Comparison of ENCODE assay signal across 12 cellular contexts in the genomic region with DNA sequence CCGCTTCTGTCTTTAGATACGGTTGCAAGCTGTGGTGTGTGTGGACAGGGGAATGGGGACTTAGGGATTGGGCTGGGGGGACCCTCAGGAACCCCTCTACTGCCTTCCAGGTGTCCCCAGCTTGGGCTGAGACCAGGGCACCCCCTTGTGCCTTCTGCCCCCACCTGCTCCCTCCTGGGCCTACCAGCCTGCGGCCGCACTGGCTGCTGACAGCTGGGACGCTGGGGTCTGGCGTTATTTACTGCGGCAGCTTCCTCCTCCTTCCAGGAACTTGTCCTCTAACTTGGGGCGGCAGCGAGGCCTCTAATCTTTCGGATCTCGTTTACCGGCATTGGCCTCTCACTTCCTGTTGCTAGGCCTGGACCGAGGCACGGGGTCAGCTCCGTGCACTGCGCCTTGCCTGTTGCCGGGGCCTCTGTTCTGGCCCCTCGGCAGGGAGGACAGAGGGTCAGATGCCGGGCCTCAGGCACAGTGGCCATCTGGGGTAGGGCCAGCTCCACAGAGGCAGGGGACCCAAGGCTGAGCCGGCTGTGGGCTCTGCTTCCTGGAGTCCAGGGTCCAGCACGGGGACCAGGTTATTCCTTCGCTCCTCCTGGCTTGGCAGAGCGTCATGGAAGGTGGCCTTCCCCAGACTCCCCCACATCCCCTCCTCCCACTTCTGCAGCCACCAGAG. TPM values are rescaled to one million over a fixed set of nuclear protein-coding genes. Genes with fewer than 3 reads are reported as not detected.
DNase-seq lines count a peak whose midpoint lies in the region; ATAC-seq and TF ChIP-seq lines count a peak whose summit lies in the region.
"Had no signal": no experiment of that assay in that cellular context is flagged by ENCODE, and none has a peak within 500 bp of the region (broad histone marks: within the 10 kb centered on the region; RNA-seq: fewer than 3 reads in every experiment).

No MANE protein-coding gene starts in this region.

- peak overlapping the region in 2 of 4 donors; percentile 76 to 77 for H3K4me3 Mint-ChIP-seq in CD4-positive, CD25-positive, alpha-beta regulatory T cell
- H3K4me3 Mint-ChIP-seq in naive thymus-derived CD4-positive, alpha-beta T cell: peak overlapping the region in 9 of 10 donors; percentile 12 to 74 (median 64)
- peak overlapping the region in 1 of 5 donors; percentile 17 for H3K4me3 Mint-ChIP-seq in immature natural killer cell
- H3K4me3 Mint-ChIP-seq in activated CD8-positive, alpha-beta memory T cell treated with anti-CD3 and anti-CD28 coated beads, Interleukin-2, amount 10 ng/mL, durations not matched to agents 7 days and 5 days: no peak overlapping the region
- H3K4me3 Mint-ChIP-seq: activated T-cell treated with anti-CD3 and anti-CD28 coated beads, Interleukin-2, amount 50 U/mL, for 4 hours had no signal

- H3K27ac Mint-ChIP-seq in CD4-positive, CD25-positive, alpha-beta regulatory T cell: peak overlapping the region; percentile 86 to 95 (median 91)
- H3K27ac Mint-ChIP-seq in naive thymus-derived CD4-positive, alpha-beta T cell: peak overlapping the region; percentile 85 to 95 (median 92)
- no peak overlapping the region for H3K27ac Mint-ChIP-seq in immature natural killer cell
- no peak overlapping the region for H3K27ac Mint-ChIP-seq in activated CD8-positive, alpha-beta memory T cell treated with anti-CD3 and anti-CD28 coated beads, Interleukin-2, amount 10 ng/mL, durations not matched to agents 7 days and 5 days

- intact Hi-C loops in naive thymus-derived CD4-positive, alpha-beta T cell (cut with micrococcal nuclease): no loop called here

- peak in 1 of 3 donors; percentile 71 for DNase-seq in CD4-positive, CD25-positive, alpha-beta regulatory T cell
- DNase-seq in ecto neural progenitor cell (ENCODE audit: low spot score) (peak; percentile 60), GOT3 (lab: John Stamatoyannopoulos, UW) (no peak), immature natural killer cell (no peak)
- peak in 1 of 9 donors; percentile 49 for DNase-seq in naive thymus-derived CD4-positive, alpha-beta T cell
- no peak for DNase-seq in activated CD8-positive, alpha-beta memory T cell treated with anti-CD3 and anti-CD28 coated beads, Interleukin-2, amount 10 ng/mL, durations not matched to agents 7 days and 5 days
- DNase-seq: activated T-cell treated with anti-CD3 and anti-CD28 coated beads, Interleukin-2, amount 50 U/mL, for 4 hours; NCI-H774 had no signal

- CTCF ChIA-PET in naive thymus-derived CD4-positive, alpha-beta T cell (lab: Charles Lee): interaction anchor here (0.5 to 3.6 kb wide), 3 partner anchors 12 to 178 kb away, joined by 3 to 32 read pairs (median 3); no protein-coding TSS in a partner anchor
- CTCF ChIA-PET in activated CD8-positive, alpha-beta memory T cell treated with anti-CD3 and anti-CD28 coated beads, Interleukin-2, amount 10 ng/mL, durations not matched to agents 7 days and 5 days (lab: Charles Lee): interaction anchor here (1.4 to 1.8 kb wide), 3 partner anchors 8 to 11 kb away, joined by 4 to 5 read pairs (median 5); no protein-coding TSS in a partner anchor

- H3K36me3 Mint-ChIP-seq in CD4-positive, CD25-positive, alpha-beta regulatory T cell: no peaks in the 10 kb centered on the region
- H3K36me3 Mint-ChIP-seq in naive thymus-derived CD4-positive, alpha-beta T cell: peaks cover 0 to 1% (median 0%) of the 10 kb centered on the region in 5 donors
- no peaks in the 10 kb centered on the region for H3K36me3 Mint-ChIP-seq in immature natural killer cell
- H3K36me3 Mint-ChIP-seq in activated CD8-positive, alpha-beta memory T cell treated with anti-CD3 and anti-CD28 coated beads, Interleukin-2, amount 10 ng/mL, durations not matched to agents 7 days and 5 days: no peaks in the 10 kb centered on the region

- H3K27me3 Mint-ChIP-seq in CD4-positive, CD25-positive, alpha-beta regulatory T cell: no peaks in the 10 kb centered on the region
- H3K27me3 Mint-ChIP-seq in naive thymus-derived CD4-positive, alpha-beta T cell: no peaks in the 10 kb centered on the region
- H3K27me3 Mint-ChIP-seq in immature natural killer cell (ENCODE audit: low read depth in 3 of 3): peaks cover 0 to 9% (median 2%) of the 10 kb centered on the region in 3 donors
- no peaks in the 10 kb centered on the region for H3K27me3 Mint-ChIP-seq in activated CD8-positive, alpha-beta memory T cell treated with anti-CD3 and anti-CD28 coated beads, Interleukin-2, amount 10 ng/mL, durations not matched to agents 7 days and 5 days

- H3K4me3 ChIP-seq in CD4-positive, CD25-positive, alpha-beta regulatory T cell (ENCODE audit: low read depth, low read length): no peak overlapping the region
- no peak overlapping the region for H3K4me3 ChIP-seq in OCI-LY3 (ENCODE audit: low read length)
- no peak overlapping the region for H3K4me3 ChIP-seq in naive thymus-derived CD4-positive, alpha-beta T cell (ENCODE audit: low read length)

- no peaks in the 10 kb centered on the region for H3K9me3 Mint-ChIP-seq in CD4-positive, CD25-positive, alpha-beta regulatory T cell
- H3K9me3 Mint-ChIP-seq in naive thymus-derived CD4-positive, alpha-beta T cell: peaks cover 0 to 1% (median 0%) of the 10 kb centered on the region in 11 donors
- H3K9me3 Mint-ChIP-seq in immature natural killer cell: no peaks in the 10 kb centered on the region
- no peaks in the 10 kb centered on the region for H3K9me3 Mint-ChIP-seq in activated CD8-positive, alpha-beta memory T cell treated with anti-CD3 and anti-CD28 coated beads, Interleukin-2, amount 10 ng/mL, durations not matched to agents 7 days and 5 days (ENCODE audit: low read depth)
- H3K9me3 Mint-ChIP-seq: activated T-cell treated with anti-CD3 and anti-CD28 coated beads, Interleukin-2, amount 50 U/mL, for 4 hours had no signal

- no peak for TF ChIP-seq CTCF in OCI-LY3 (IDR thresholded peaks at IDR 0.05; ENCODE audit: low read depth, low read length)

- peak overlapping the region; percentile 9; the same call in 1 of the 2 replicates for H3K9ac ChIP-seq in OCI-LY3 (ENCODE audit: low read length)

- no peaks in the 10 kb centered on the region for H4K20me1 ChIP-seq in OCI-LY3 (ENCODE audit: insufficient read depth, low read length)

- H3K36me3 ChIP-seq in CD4-positive, CD25-positive, alpha-beta regulatory T cell (ENCODE audit: control insufficient read depth, insufficient read depth, low read length): no peaks in the 10 kb centered on the region
- H3K36me3 ChIP-seq in OCI-LY3 (replicated peaks; ENCODE audit: low read depth, low read length): no peaks in the 10 kb centered on the region
- no peaks in the 10 kb centered on the region for H3K36me3 ChIP-seq in naive thymus-derived CD4-positive, alpha-beta T cell (ENCODE audit: control insufficient read depth in 2 of 3, insufficient read depth in 3 of 3, low read length in 3 of 3)

- no peaks in the 10 kb centered on the region for H3K27me3 ChIP-seq in CD4-positive, CD25-positive, alpha-beta regulatory T cell (ENCODE audit: control insufficient read depth, insufficient read depth, low read length)
- H3K27me3 ChIP-seq in OCI-LY3 (ENCODE audit: low read depth, low read length): peaks cover 3% of the 10 kb centered on the region; the same call in 1 of the 2 replicates
- no peaks in the 10 kb centered on the region for H3K27me3 ChIP-seq in naive thymus-derived CD4-positive, alpha-beta T cell (ENCODE audit: control insufficient read depth in 2 of 2, insufficient read depth in 2 of 2, low read length in 2 of 2)

- H3K9me3 ChIP-seq in CD4-positive, CD25-positive, alpha-beta regulatory T cell (ENCODE audit: control insufficient read depth in 2 of 2, low read length in 2 of 2): no peaks in the 10 kb centered on the region
- no peaks in the 10 kb centered on the region for H3K9me3 ChIP-seq in OCI-LY3 (ENCODE audit: insufficient read depth, low read length)
- no peaks in the 10 kb centered on the region for H3K9me3 ChIP-seq in naive thymus-derived CD4-positive, alpha-beta T cell (ENCODE audit: control insufficient read depth in 2 of 3, low read length in 3 of 3)

- peaks cover 10 to 60% (median 19%) of the 10 kb centered on the region in 4 donors for H3K4me1 Mint-ChIP-seq in CD4-positive, CD25-positive, alpha-beta regulatory T cell
- H3K4me1 Mint-ChIP-seq in naive thymus-derived CD4-positive, alpha-beta T cell: peaks cover 34 to 65% (median 53%) of the 10 kb centered on the region in 7 donors
- peaks cover 0 to 1% of the 10 kb centered on the region in 2 donors for H3K4me1 Mint-ChIP-seq in immature natural killer cell
- H3K4me1 Mint-ChIP-seq in activated CD8-positive, alpha-beta memory T cell treated with anti-CD3 and anti-CD28 coated beads, Interleukin-2, amount 10 ng/mL, durations not matched to agents 7 days and 5 days: peaks cover 11% of the 10 kb centered on the region

- peak overlapping the region; percentile 36; the same call in 1 of the 2 replicates for H2AFZ ChIP-seq in OCI-LY3 (ENCODE audit: low read depth, low read length)

- peak overlapping the region; percentile 20; the same call in 1 of the 2 replicates for H3K4me2 ChIP-seq in OCI-LY3 (ENCODE audit: low read length)

- no peak for ATAC-seq in CD4-positive, CD25-positive, alpha-beta regulatory T cell (ENCODE audit: low read depth in 2 of 2)
- peak; percentile 19 for ATAC-seq in naive thymus-derived CD4-positive, alpha-beta T cell
- no peak for ATAC-seq in activated CD8-positive, alpha-beta memory T cell treated with anti-CD3 and anti-CD28 coated beads, Interleukin-2, amount 10 ng/mL, durations not matched to agents 7 days and 5 days
- ATAC-seq in HG02759 (IDR thresholded peaks at IDR 0.05; ENCODE audit: unreplicated experiment): no peak

- H3K79me2 ChIP-seq in OCI-LY3 (ENCODE audit: low read length): no peaks in the 10 kb centered on the region

- peaks cover 51% of the 10 kb centered on the region for H3K4me1 ChIP-seq in CD4-positive, CD25-positive, alpha-beta regulatory T cell (ENCODE audit: control insufficient read depth, insufficient read depth, low read length, poor library complexity, severe bottlenecking)
- H3K4me1 ChIP-seq in OCI-LY3 (ENCODE audit: low read length): peaks cover 17% of the 10 kb centered on the region
- H3K4me1 ChIP-seq in naive thymus-derived CD4-positive, alpha-beta T cell (ENCODE audit: control insufficient read depth in 2 of 2, insufficient read depth in 2 of 2, low read length in 2 of 2): peaks cover 11 to 50% of the 10 kb centered on the region in 2 donors

- peak overlapping the region; percentile 68 for H3K27ac ChIP-seq in CD4-positive, CD25-positive, alpha-beta regulatory T cell (ENCODE audit: insufficient read depth, low read length, poor library complexity, severe bottlenecking)
- H3K27ac ChIP-seq in OCI-LY3 (ENCODE audit: low read length): no peak overlapping the region
- H3K27ac ChIP-seq in naive thymus-derived CD4-positive, alpha-beta T cell (ENCODE audit: low read depth, low read length): peak overlapping the region; percentile 76

- POLR2A ChIA-PET in naive thymus-derived CD4-positive, alpha-beta T cell (lab: Charles Lee): interaction anchor here (0.6 to 2.7 kb wide), 10 partner anchors 9 to 973 kb away, joined by 3 to 15 read pairs (median 4); a partner anchor contains a TSS

RNA-seq across cellular contexts. Expression of a gene that starts 31.8 kb away (rescaled TPM):
- not detected for total RNA-seq in CD4-positive, CD25-positive, alpha-beta regulatory T cell
- polyA plus RNA-seq in CD4-positive, CD25-positive, alpha-beta regulatory T cell: not detected
- not detected for total RNA-seq in naive thymus-derived CD4-positive, alpha-beta T cell
- not detected for polyA plus RNA-seq in naive thymus-derived CD4-positive, alpha-beta T cell
- not detected for polyA plus RNA-seq in immature natural killer cell
- not detected for total RNA-seq in activated CD8-positive, alpha-beta memory T cell treated with anti-CD3 and anti-CD28 coated beads, Interleukin-2, amount 10 ng/mL, durations not matched to agents 7 days and 5 days
- total RNA-seq: activated T-cell treated with anti-CD3 and anti-CD28 coated beads, Interleukin-2, amount 50 U/mL, for 4 hours; epithelial cell of proximal tubule; HT1080 had no signal

RNA-seq across cellular contexts. Expression of a gene that starts 49.1 kb away (rescaled TPM):
- total RNA-seq in CD4-positive, CD25-positive, alpha-beta regulatory T cell: 2.7 TPM
- 10 to 100 TPM in 1 of 4 donors, 1 to 10 TPM in 3; 2.8 to 11.5 (median 7.5) TPM for polyA plus RNA-seq in CD4-positive, CD25-positive, alpha-beta regulatory T cell
- total RNA-seq in naive thymus-derived CD4-positive, alpha-beta T cell: 10 to 100 TPM in 1 of 5 experiments, not detected in 4; 49.0 TPM
- polyA plus RNA-seq in naive thymus-derived CD4-positive, alpha-beta T cell: not detected
- polyA plus RNA-seq in immature natural killer cell: 1 to 10 TPM; 3.6 to 5.5 (median 4.5) TPM
- total RNA-seq in activated CD8-positive, alpha-beta memory T cell treated with anti-CD3 and anti-CD28 coated beads, Interleukin-2, amount 10 ng/mL, durations not matched to agents 7 days and 5 days: 10 to 100 TPM; 87.7 to 93.0 TPM

Comparison
In these comparisons a context has a peak if more than half of its experiments do, and no peak if none do; other contexts are left out.
1. H3K27ac Mint-ChIP-seq: peak in CD4-positive, CD25-positive, alpha-beta regulatory T cell (3 of 3) and naive thymus-derived CD4-positive, alpha-beta T cell (9 of 9); none in immature natural killer cell (0 of 6) and activated CD8-positive, alpha-beta memory T cell treated with anti-CD3 and anti-CD28 coated beads, Interleukin-2, amount 10 ng/mL, durations not matched to agents 7 days and 5 days (single experiment).